Comparison of ENCODE assay signal across 17 cellular contexts in the genomic region with DNA sequence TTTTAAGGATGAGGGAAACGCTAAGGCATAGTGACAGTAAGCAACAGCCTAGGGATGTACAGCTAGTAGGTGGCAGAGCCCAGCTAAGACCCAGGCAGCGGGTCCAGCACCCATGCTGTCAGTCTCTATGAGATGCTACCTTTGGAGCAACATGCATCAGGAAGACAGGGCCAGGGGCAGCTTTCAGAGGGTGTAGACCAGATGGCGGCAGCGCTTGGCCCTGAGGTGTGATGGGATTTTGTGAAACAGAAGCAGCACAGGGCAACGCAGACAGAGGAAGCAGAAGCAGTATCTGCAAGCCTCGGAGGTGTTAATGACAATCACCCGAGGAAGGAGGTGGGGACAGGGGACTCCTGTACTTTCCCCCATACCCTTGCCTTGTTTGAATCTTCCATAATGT.
"Had no signal": no experiment of that assay in that cellular context is flagged by ENCODE, and none has a peak within 500 bp of the region (broad histone marks: within the 10 kb centered on the region; RNA-seq: fewer than 3 reads in every experiment).

No MANE protein-coding gene starts in this region.

- DNase-seq: activated effector memory CD4-positive, alpha-beta T cell treated with anti-CD3 and anti-CD28 coated beads, Interleukin-2, amount 50 U/mL, for 16 hours; activated T-cell treated with anti-CD3 and anti-CD28 coated beads, Interleukin-2, amount 50 U/mL, for 24 hours; anterior cingulate cortex; foreskin melanocyte; heart right ventricle; islet precursor cell; SW 1271 had no signal

- H3K4me3 ChIP-seq: breast epithelium, dorsolateral prefrontal cortex, heart right ventricle, left lung, neural progenitor cell, pancreas, skin epidermis, tibial nerve had no signal

- ATAC-seq: activated CD4-positive, CD25-positive, alpha-beta regulatory T cell treated with anti-CD3 and anti-CD28 coated beads, Interleukin-2, amount 50 U/mL, for 24 hours; activated naive CD4-positive, alpha-beta T cell treated with anti-CD3 and anti-CD28 coated beads, Interleukin-2, amount 50 U/mL, for 72 hours; pancreas had no signal

- FAIRE-seq: endometrium, pancreas had no signal

- H3K27me3 ChIP-seq: breast epithelium, dorsolateral prefrontal cortex, heart right ventricle, left lung, neural progenitor cell, pancreas, tibial nerve had no signal

- H2AFZ ChIP-seq: neural progenitor cell had no signal

- H3K36me3 ChIP-seq: breast epithelium, heart right ventricle, left lung, neural progenitor cell, pancreas, tibial nerve had no signal

- H3K9me3 ChIP-seq: breast epithelium, heart right ventricle, left lung, pancreas, tibial nerve had no signal

- H3K4me2 ChIP-seq: neural progenitor cell had no signal

- H3K27ac ChIP-seq: breast epithelium, dorsolateral prefrontal cortex, heart right ventricle, neural progenitor cell, pancreas, tibial nerve had no signal

- H3K4me1 ChIP-seq: tibial nerve had no signal

- H3K9ac ChIP-seq: neural progenitor cell had no signal
